Comparison of ENCODE assay signal across 21 cellular contexts in genomic region chr1:220594356-220594755, GRCh38.
"Had no signal": no experiment of that assay in that cellular context is flagged by ENCODE, and none has a peak within 500 bp of the region (broad histone marks: within the 10 kb centered on the region; RNA-seq: fewer than 3 reads in every experiment).

No MANE protein-coding gene starts in this region.

- H3K9me3 Mint-ChIP-seq: activated naive CD4-positive, alpha-beta T cell treated with anti-CD3 and anti-CD28 coated beads, Interleukin-2, amount 50 U/mL, for 24 hours; naive B cell; neural crest cell had no signal

- H3K4me1 Mint-ChIP-seq: activated naive CD4-positive, alpha-beta T cell treated with anti-CD3 and anti-CD28 coated beads, Interleukin-2, amount 50 U/mL, for 24 hours; naive B cell; neural crest cell had no signal

- H3K27me3 ChIP-seq: heart right ventricle, sigmoid colon, spleen had no signal

- H3K36me3 ChIP-seq: lower lobe of right lung, spleen, thoracic aorta had no signal

- H3K9me3 ChIP-seq: heart right ventricle, lower lobe of right lung, spleen, thoracic aorta had no signal

- ATAC-seq: activated CD8-positive, alpha-beta T cell treated with anti-CD3 and anti-CD28 coated beads, Interleukin-2, amount 10 ng/mL, durations not matched to agents 7 days and 5 days; heart right ventricle; left lobe of liver; lower lobe of right lung had no signal

- H3K36me3 Mint-ChIP-seq: activated naive CD4-positive, alpha-beta T cell treated with anti-CD3 and anti-CD28 coated beads, Interleukin-2, amount 50 U/mL, for 24 hours; naive B cell had no signal

- H3K4me3 ChIP-seq: heart right ventricle, lower lobe of right lung, sigmoid colon, spleen, thoracic aorta had no signal

- H3K27ac ChIP-seq: heart right ventricle, lower lobe of right lung, sigmoid colon, spleen, thoracic aorta had no signal

- DNase-seq: activated CD4-positive, alpha-beta T cell treated with anti-CD3 and anti-CD28 coated beads for 1 hour; activated CD4-positive, alpha-beta T cell treated with anti-CD3 and anti-CD28 coated beads, Interleukin-2, amount 50 U/mL, for 1 hour; activated CD8-positive, alpha-beta T cell treated with anti-CD3 and anti-CD28 coated beads, Interleukin-2, amount 10 ng/mL, durations not matched to agents 7 days and 5 days; activated gamma-delta T cell treated with Interleukin-2 at 50 U/mL for 16 hours; activated T-cell treated with anti-CD3 and anti-CD28 coated beads, Interleukin-2, amount 50 U/mL, for 1 hour; aorta; cerebellar nuclear complex; heart right ventricle; lower lobe of right lung; mesendoderm; naive B cell; sigmoid colon; spleen; stimulated activated CD4-positive, alpha-beta T cell treated with anti-CD3 and anti-CD28 coated beads, Interleukin-4, amount 100 ng/mL, for 1 hour; stimulated activated naive CD4-positive, alpha-beta T cell treated with Interleukin-2 at 50 U/mL for 16 hours; T-helper 1 cell; T-helper 9 cell had no signal

- H3K4me3 Mint-ChIP-seq: activated CD8-positive, alpha-beta T cell treated with anti-CD3 and anti-CD28 coated beads, Interleukin-2, amount 10 ng/mL, durations not matched to agents 7 days and 5 days; activated naive CD4-positive, alpha-beta T cell treated with anti-CD3 and anti-CD28 coated beads, Interleukin-2, amount 50 U/mL, for 24 hours; naive B cell; neural crest cell had no signal

- H3K27me3 Mint-ChIP-seq: naive B cell had no signal

- H3K27ac Mint-ChIP-seq: activated CD8-positive, alpha-beta T cell treated with anti-CD3 and anti-CD28 coated beads, Interleukin-2, amount 10 ng/mL, durations not matched to agents 7 days and 5 days; activated naive CD4-positive, alpha-beta T cell treated with anti-CD3 and anti-CD28 coated beads, Interleukin-2, amount 50 U/mL, for 24 hours; naive B cell had no signal

- H3K4me1 ChIP-seq: heart right ventricle, lower lobe of right lung, sigmoid colon, spleen had no signal
